ENCODE assay signal across 9 cellular contexts in genomic region chr2:45168731-45169338, GRCh38.
DNase-seq lines count a peak whose midpoint lies in the region; ATAC-seq and TF ChIP-seq lines count a peak whose summit lies in the region.
"Had no signal": no experiment of that assay in that cellular context is flagged by ENCODE, and none has a peak within 500 bp of the region (broad histone marks: within the 10 kb centered on the region; RNA-seq: fewer than 3 reads in every experiment).

No MANE protein-coding gene starts in this region.

- peaks cover 6% of the 10 kb centered on the region for H3K27me3 ChIP-seq in CD4-positive, alpha-beta memory T cell (ENCODE audit: insufficient read depth, low read length)
- H3K27me3 ChIP-seq in right atrium auricular region, result peaks cover 9 to 21% of the 10 kb centered on the region in 2 donors

- H3K9me3 Mint-ChIP-seq in CD4-positive, alpha-beta memory T cell, result no peaks in the 10 kb centered on the region
- H3K9me3 Mint-ChIP-seq in activated CD8-positive, alpha-beta memory T cell treated with anti-CD3 and anti-CD28 coated beads, Interleukin-2, amount 10 ng/mL, durations not matched to agents 7 days and 5 days (ENCODE audit: low read depth), result no peaks in the 10 kb centered on the region
- no peaks in the 10 kb centered on the region for H3K9me3 Mint-ChIP-seq in stimulated activated effector memory CD8-positive, alpha-beta T cell treated with anti-CD3 and anti-CD28 coated beads, Interleukin-12 subunit alpha, Interleukin-12 subunit beta, amount 100 ng/mL, for 72 hours
- H3K9me3 Mint-ChIP-seq: natural killer cell treated with Interleukin-12 subunit alpha and Interleukin-12 subunit beta and Interleukin-15 and Interleukin-18, amount 100 ng/mL, for 72 hours had no signal

- CTCF ChIA-PET in CD4-positive, alpha-beta memory T cell (lab: Charles Lee; ENCODE audit: partially characterized antibody), result no interaction called here
- CTCF ChIA-PET in activated CD8-positive, alpha-beta memory T cell treated with anti-CD3 and anti-CD28 coated beads, Interleukin-2, amount 10 ng/mL, durations not matched to agents 7 days and 5 days (lab: Charles Lee), result no interaction called here

- H3K4me3 Mint-ChIP-seq in CD4-positive, alpha-beta memory T cell, result peak overlapping the region in 6 of 8 donors; percentile 21 to 69 (median 56)
- peak overlapping the region; percentile 59 for H3K4me3 Mint-ChIP-seq in activated CD8-positive, alpha-beta memory T cell treated with anti-CD3 and anti-CD28 coated beads, Interleukin-2, amount 10 ng/mL, durations not matched to agents 7 days and 5 days
- peak overlapping the region; percentile 17 for H3K4me3 Mint-ChIP-seq in stimulated activated effector memory CD8-positive, alpha-beta T cell treated with anti-CD3 and anti-CD28 coated beads, Interleukin-12 subunit alpha, Interleukin-12 subunit beta, amount 100 ng/mL, for 72 hours
- H3K4me3 Mint-ChIP-seq: natural killer cell treated with Interleukin-12 subunit alpha and Interleukin-12 subunit beta and Interleukin-15 and Interleukin-18, amount 100 ng/mL, for 72 hours had no signal

- H3K27ac ChIP-seq in CD4-positive, alpha-beta memory T cell (ENCODE audit: low read depth, low read length), result no peak overlapping the region
- peak overlapping the region; percentile 54 to 57 for H3K27ac ChIP-seq in right atrium auricular region

- H3K9me3 ChIP-seq in CD4-positive, alpha-beta memory T cell (ENCODE audit: control insufficient read depth in 1 of 2, low read length in 2 of 2), result no peaks in the 10 kb centered on the region
- H3K9me3 ChIP-seq in right atrium auricular region, result no peaks in the 10 kb centered on the region

- POLR2A ChIA-PET in CD4-positive, alpha-beta memory T cell (lab: Charles Lee; ENCODE audit: partially characterized antibody), result no interaction called here

- H3K27ac Mint-ChIP-seq in CD4-positive, alpha-beta memory T cell, result no peak overlapping the region
- H3K27ac Mint-ChIP-seq in activated CD8-positive, alpha-beta memory T cell treated with anti-CD3 and anti-CD28 coated beads, Interleukin-2, amount 10 ng/mL, durations not matched to agents 7 days and 5 days, result peak overlapping the region; percentile 40
- H3K27ac Mint-ChIP-seq in stimulated activated effector memory CD8-positive, alpha-beta T cell treated with anti-CD3 and anti-CD28 coated beads, Interleukin-12 subunit alpha, Interleukin-12 subunit beta, amount 100 ng/mL, for 72 hours, result no peak overlapping the region
- H3K27ac Mint-ChIP-seq: natural killer cell treated with Interleukin-12 subunit alpha and Interleukin-12 subunit beta and Interleukin-15 and Interleukin-18, amount 100 ng/mL, for 72 hours had no signal

- intact Hi-C loops in CD4-positive, alpha-beta memory T cell (cut with micrococcal nuclease), result no loop called here

- no peak for TF ChIP-seq CTCF in right atrium auricular region (IDR thresholded peaks at IDR 0.05)

- no peak overlapping the region for H3K4me3 ChIP-seq in CD4-positive, alpha-beta memory T cell (ENCODE audit: low read length in 2 of 2)
- H3K4me3 ChIP-seq in right atrium auricular region, result peak overlapping the region; percentile 30 to 53

- peaks cover 5% of the 10 kb centered on the region for H3K4me1 ChIP-seq in CD4-positive, alpha-beta memory T cell (ENCODE audit: insufficient read depth, low read length)
- H3K4me1 ChIP-seq in right atrium auricular region, result peaks cover 0 to 20% of the 10 kb centered on the region in 2 donors

- no peaks in the 10 kb centered on the region for H3K36me3 Mint-ChIP-seq in CD4-positive, alpha-beta memory T cell
- peaks cover 2% of the 10 kb centered on the region for H3K36me3 Mint-ChIP-seq in activated CD8-positive, alpha-beta memory T cell treated with anti-CD3 and anti-CD28 coated beads, Interleukin-2, amount 10 ng/mL, durations not matched to agents 7 days and 5 days
- no peaks in the 10 kb centered on the region for H3K36me3 Mint-ChIP-seq in stimulated activated effector memory CD8-positive, alpha-beta T cell treated with anti-CD3 and anti-CD28 coated beads, Interleukin-12 subunit alpha, Interleukin-12 subunit beta, amount 100 ng/mL, for 72 hours
- H3K36me3 Mint-ChIP-seq: natural killer cell treated with Interleukin-12 subunit alpha and Interleukin-12 subunit beta and Interleukin-15 and Interleukin-18, amount 100 ng/mL, for 72 hours had no signal

- peaks cover 0 to 11% (median 6%) of the 10 kb centered on the region in 4 donors for H3K4me1 Mint-ChIP-seq in CD4-positive, alpha-beta memory T cell
- H3K4me1 Mint-ChIP-seq in activated CD8-positive, alpha-beta memory T cell treated with anti-CD3 and anti-CD28 coated beads, Interleukin-2, amount 10 ng/mL, durations not matched to agents 7 days and 5 days, result peaks cover 4% of the 10 kb centered on the region
- H3K4me1 Mint-ChIP-seq in stimulated activated effector memory CD8-positive, alpha-beta T cell treated with anti-CD3 and anti-CD28 coated beads, Interleukin-12 subunit alpha, Interleukin-12 subunit beta, amount 100 ng/mL, for 72 hours, result no peaks in the 10 kb centered on the region

- no peak for DNase-seq in CD4-positive, alpha-beta memory T cell
- DNase-seq in HuH-7 (ENCODE audit: low spot score) (peak; percentile 42), right atrium auricular region (ENCODE audit: low spot score) (no peak), SKM-1 (lab: John Stamatoyannopoulos, UW; ENCODE audit: unreplicated experiment) (no peak), NK-92 (lab: John Stamatoyannopoulos, UW; ENCODE audit: unreplicated experiment) (no peak)
- no peak for DNase-seq in activated CD8-positive, alpha-beta memory T cell treated with anti-CD3 and anti-CD28 coated beads, Interleukin-2, amount 10 ng/mL, durations not matched to agents 7 days and 5 days
- no peak for DNase-seq in stimulated activated effector memory CD8-positive, alpha-beta T cell treated with anti-CD3 and anti-CD28 coated beads, Interleukin-12 subunit alpha, Interleukin-12 subunit beta, amount 100 ng/mL, for 72 hours (ENCODE audit: low spot score in 2 of 2)

- H3K36me3 ChIP-seq in CD4-positive, alpha-beta memory T cell (ENCODE audit: insufficient read depth, low read length), result no peaks in the 10 kb centered on the region
- H3K36me3 ChIP-seq in right atrium auricular region, result no peaks in the 10 kb centered on the region

- ATAC-seq in activated CD8-positive, alpha-beta memory T cell treated with anti-CD3 and anti-CD28 coated beads, Interleukin-2, amount 10 ng/mL, durations not matched to agents 7 days and 5 days, result peak; percentile 16
- no peak for ATAC-seq in stimulated activated effector memory CD8-positive, alpha-beta T cell treated with anti-CD3 and anti-CD28 coated beads, Interleukin-12 subunit alpha, Interleukin-12 subunit beta, amount 100 ng/mL, for 72 hours
- ATAC-seq in HG03521 (IDR thresholded peaks at IDR 0.05; ENCODE audit: unreplicated experiment), result no peak

- H3K27me3 Mint-ChIP-seq in CD4-positive, alpha-beta memory T cell, result peaks cover 37 to 43% of the 10 kb centered on the region in 2 donors
- H3K27me3 Mint-ChIP-seq in activated CD8-positive, alpha-beta memory T cell treated with anti-CD3 and anti-CD28 coated beads, Interleukin-2, amount 10 ng/mL, durations not matched to agents 7 days and 5 days, result peaks cover 81% of the 10 kb centered on the region

Comparison
In these comparisons a context has a peak if more than half of its experiments do, and no peak if none do; other contexts are left out.
1. H3K4me3 ChIP-seq: peak in right atrium auricular region (2 of 2); none in CD4-positive, alpha-beta memory T cell (0 of 2).
2. Peak in every context shown above with its lines, with median percentiles within 50 percentile points of each other: H3K4me3 Mint-ChIP-seq.